8 cellular contexts compared by ENCODE assay signal in the genomic region with DNA sequence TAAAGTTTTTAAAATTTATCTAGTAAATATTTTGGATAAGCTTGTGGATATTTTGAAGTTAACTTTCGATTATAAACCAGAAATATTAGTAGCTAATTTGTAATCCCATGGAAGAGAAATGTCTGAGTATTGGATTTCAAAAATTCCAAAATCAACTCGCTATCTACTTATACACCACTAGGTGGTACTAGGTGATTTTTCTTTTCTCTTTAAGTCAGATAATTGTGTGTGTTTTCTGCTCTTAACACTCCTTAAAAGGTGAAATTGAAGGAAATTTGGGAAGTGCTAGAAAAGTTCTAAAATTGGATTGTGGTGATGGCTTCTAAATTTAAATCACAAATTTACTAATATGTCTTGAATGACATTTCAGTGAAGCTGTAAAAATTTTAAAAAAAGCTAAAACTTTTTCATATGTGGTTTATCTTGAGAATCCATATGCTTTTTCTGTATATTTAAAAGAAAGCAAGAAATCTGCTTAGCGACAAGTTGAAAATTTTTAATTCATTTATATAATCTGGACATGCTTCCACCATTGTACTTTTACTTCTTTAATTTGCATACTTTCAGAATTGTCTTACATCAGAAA.
DNase-seq lines count a peak whose midpoint lies in the region; ATAC-seq and TF ChIP-seq lines count a peak whose summit lies in the region.

No MANE protein-coding gene starts in this region.

- H3K27me3 ChIP-seq in neutrophil = peaks cover 4% of the 10 kb centered on the region

- H3K27ac ChIP-seq in neutrophil = no peak overlapping the region

- H3K4me3 ChIP-seq in neutrophil (ENCODE audit: low read depth in 1 of 2, low read length in 1 of 2) = no peak overlapping the region

- ATAC-seq in GM18868 (IDR thresholded peaks at IDR 0.05; ENCODE audit: unreplicated experiment) = peak; percentile 75
- ATAC-seq in HG02973 (IDR thresholded peaks at IDR 0.05; ENCODE audit: unreplicated experiment) = no peak
- ATAC-seq in HG03439 (IDR thresholded peaks at IDR 0.05; ENCODE audit: unreplicated experiment) = no peak
- no peak for ATAC-seq in HG03342 (IDR thresholded peaks at IDR 0.05; ENCODE audit: unreplicated experiment)

- H3K9me3 ChIP-seq in neutrophil = no peaks in the 10 kb centered on the region

- H3K36me3 ChIP-seq in neutrophil = no peaks in the 10 kb centered on the region

- DNase-seq in AG20443 (ENCODE audit: low spot score) = peak; percentile 35
- DNase-seq in NCI-H526 treated with DMSO at 0.1 percent for 48 hours (lab: John Stamatoyannopoulos, UW) = peak; percentile 15
- peak; percentile 47 for DNase-seq in dedifferentiated amniotic fluid mesenchymal stem cell (ENCODE audit: extremely low spot score)

- H3K4me1 ChIP-seq in neutrophil (ENCODE audit: control insufficient read depth in 1 of 2, insufficient read depth in 1 of 2, low read depth in 1 of 2, low read length in 1 of 2) = no peaks in the 10 kb centered on the region

- TF ChIP-seq CTCF in neutrophil (IDR thresholded peaks at IDR 0.05) = peak; percentile 49
